9 cellular contexts compared by ENCODE assay signal in genomic region chr12:76621582-76622024, GRCh38.
DNase-seq lines count a peak whose midpoint lies in the region; ATAC-seq and TF ChIP-seq lines count a peak whose summit lies in the region.
"Had no signal": no experiment of that assay in that cellular context is flagged by ENCODE, and none has a peak within 500 bp of the region (broad histone marks: within the 10 kb centered on the region; RNA-seq: fewer than 3 reads in every experiment).

No MANE protein-coding gene starts in this region.

- intact Hi-C loops in Calu3 (cut with micrococcal nuclease; ENCODE audit: unreplicated experiment): loop anchor here (1.0 to 2.0 kb wide), 4 partner anchors 170 to 390 kb away; no protein-coding TSS in a partner anchor
- intact Hi-C loops in naive thymus-derived CD4-positive, alpha-beta T cell (cut with micrococcal nuclease): loop anchor here (1.0 to 10.0 kb wide), 4 partner anchors 63 to 390 kb away; no protein-coding TSS in a partner anchor

- H3K27ac Mint-ChIP-seq in Calu3 (ENCODE audit: unreplicated experiment): no peak overlapping the region
- H3K27ac Mint-ChIP-seq in naive thymus-derived CD4-positive, alpha-beta T cell: peak overlapping the region in 2 of 9 donors; percentile 1 to 44
- H3K27ac Mint-ChIP-seq in stimulated activated naive B cell treated with anti-CD40 and anti-IgM and Interleukin-4, amounts not matched to agents 10 μg/mL and 1 μg/mL and 100 μg/mL, for 72 hours: no peak overlapping the region
- H3K27ac Mint-ChIP-seq: activated naive CD8-positive, alpha-beta T cell had no signal

- H3K4me1 Mint-ChIP-seq in Calu3 (ENCODE audit: low read depth, unreplicated experiment): peaks cover 7% of the 10 kb centered on the region
- peaks cover 0 to 6% (median 5%) of the 10 kb centered on the region in 7 donors for H3K4me1 Mint-ChIP-seq in naive thymus-derived CD4-positive, alpha-beta T cell
- peaks cover 0 to 2% of the 10 kb centered on the region in 2 donors for H3K4me1 Mint-ChIP-seq in stimulated activated naive B cell treated with anti-CD40 and anti-IgM and Interleukin-4, amounts not matched to agents 10 μg/mL and 1 μg/mL and 100 μg/mL, for 72 hours

- H3K4me3 ChIP-seq in NT2/D1 (ENCODE audit: insufficient read length, low read depth) (no peak overlapping the region), epithelial cell of proximal tubule (ENCODE audit: low read depth, low read length) (no peak overlapping the region)
- H3K4me3 ChIP-seq in naive thymus-derived CD4-positive, alpha-beta T cell (ENCODE audit: low read length): no peak overlapping the region

- ATAC-seq in GM21367 (IDR thresholded peaks at IDR 0.05; ENCODE audit: unreplicated experiment): peak; percentile 81
- ATAC-seq in naive thymus-derived CD4-positive, alpha-beta T cell: peak; percentile 95
- ATAC-seq in stimulated activated naive B cell treated with anti-CD40 and anti-IgM and Interleukin-4, amounts not matched to agents 10 μg/mL and 1 μg/mL and 100 μg/mL, for 72 hours (replicated peaks): peak; percentile 72 to 76

- H3K27me3 Mint-ChIP-seq in Calu3 (ENCODE audit: unreplicated experiment): no peaks in the 10 kb centered on the region
- H3K27me3 Mint-ChIP-seq in naive thymus-derived CD4-positive, alpha-beta T cell: peaks cover 0 to 12% (median 3%) of the 10 kb centered on the region in 5 donors
- H3K27me3 Mint-ChIP-seq in stimulated activated naive B cell treated with anti-CD40 and anti-IgM and Interleukin-4, amounts not matched to agents 10 μg/mL and 1 μg/mL and 100 μg/mL, for 72 hours: no peaks in the 10 kb centered on the region
- H3K27me3 Mint-ChIP-seq: activated naive CD8-positive, alpha-beta T cell had no signal

- BruUV-seq in Calu3 (replicated peaks; lab: Mats Ljungman, UMichigan): no TSS peak

- POLR2A ChIA-PET in naive thymus-derived CD4-positive, alpha-beta T cell (lab: Charles Lee): no interaction called here

- H3K27me3 ChIP-seq in NT2/D1 (ENCODE audit: insufficient read depth, insufficient read length): no peaks in the 10 kb centered on the region
- H3K27me3 ChIP-seq in naive thymus-derived CD4-positive, alpha-beta T cell (ENCODE audit: control insufficient read depth in 2 of 2, insufficient read depth in 2 of 2, low read length in 2 of 2): no peaks in the 10 kb centered on the region

- H3K36me3 ChIP-seq in NT2/D1 (ENCODE audit: insufficient read depth, insufficient read length, low read length): no peaks in the 10 kb centered on the region
- H3K36me3 ChIP-seq in naive thymus-derived CD4-positive, alpha-beta T cell (ENCODE audit: control insufficient read depth in 2 of 3, insufficient read depth in 3 of 3, low read length in 3 of 3): no peaks in the 10 kb centered on the region

- H3K27ac ChIP-seq in naive thymus-derived CD4-positive, alpha-beta T cell (ENCODE audit: low read depth, low read length): no peak overlapping the region

- CTCF ChIA-PET in Calu3 (lab: Charles Lee): interaction anchor here (1.3 to 2.1 kb wide), 4 partner anchors 142 to 389 kb away, joined by 3 to 17 read pairs (median 6); no protein-coding TSS in a partner anchor
- CTCF ChIA-PET in naive thymus-derived CD4-positive, alpha-beta T cell (lab: Charles Lee): interaction anchor here (0.8 to 3.5 kb wide), 8 partner anchors 19 to 399 kb away, joined by 3 to 88 read pairs (median 4); no protein-coding TSS in a partner anchor

- TF ChIP-seq CTCF in Calu3 (IDR thresholded peaks at IDR 0.05; ENCODE audit: unreplicated experiment) (peak; percentile 88), epithelial cell of proximal tubule (conservative IDR thresholded peaks at IDR 0.05; ENCODE audit: low read depth, low read length) (peak; percentile 98)

- no peaks in the 10 kb centered on the region for H3K36me3 Mint-ChIP-seq in Calu3 (ENCODE audit: insufficient read depth, unreplicated experiment)
- H3K36me3 Mint-ChIP-seq in naive thymus-derived CD4-positive, alpha-beta T cell: no peaks in the 10 kb centered on the region
- no peaks in the 10 kb centered on the region for H3K36me3 Mint-ChIP-seq in stimulated activated naive B cell treated with anti-CD40 and anti-IgM and Interleukin-4, amounts not matched to agents 10 μg/mL and 1 μg/mL and 100 μg/mL, for 72 hours
- H3K36me3 Mint-ChIP-seq: activated naive CD8-positive, alpha-beta T cell had no signal

- no peak overlapping the region for H3K4me3 Mint-ChIP-seq in Calu3 (ENCODE audit: low read depth, unreplicated experiment)
- no peak overlapping the region for H3K4me3 Mint-ChIP-seq in naive thymus-derived CD4-positive, alpha-beta T cell
- H3K4me3 Mint-ChIP-seq in stimulated activated naive B cell treated with anti-CD40 and anti-IgM and Interleukin-4, amounts not matched to agents 10 μg/mL and 1 μg/mL and 100 μg/mL, for 72 hours: no peak overlapping the region
- H3K4me3 Mint-ChIP-seq: activated naive CD8-positive, alpha-beta T cell had no signal

- H3K4me1 ChIP-seq in NT2/D1 (ENCODE audit: insufficient read depth, insufficient read length): no peaks in the 10 kb centered on the region
- H3K4me1 ChIP-seq in naive thymus-derived CD4-positive, alpha-beta T cell (ENCODE audit: control insufficient read depth in 2 of 2, insufficient read depth in 2 of 2, low read length in 2 of 2): no peaks in the 10 kb centered on the region

- DNase-seq in Calu3 (peak; percentile 76), HuH-7 (ENCODE audit: low spot score) (peak; percentile 56), NT2/D1 (ENCODE audit: low read depth, low spot score) (peak; percentile 65), epithelial cell of proximal tubule (ENCODE audit: low read depth) (no peak)
- DNase-seq in activated CD8-positive, alpha-beta memory T cell treated with anti-CD3 and anti-CD28 coated beads, Interleukin-2, amount 50 U/mL, for 4 hours: peak; percentile 65
- peak; percentile 29 to 76 (median 58) for DNase-seq in naive thymus-derived CD4-positive, alpha-beta T cell
- DNase-seq in stimulated activated naive B cell treated with anti-CD40 and anti-IgM and Interleukin-4, amounts not matched to agents 10 μg/mL and 1 μg/mL and 100 μg/mL, for 72 hours: peak; percentile 13

- no peaks in the 10 kb centered on the region for H3K9me3 ChIP-seq in NT2/D1 (ENCODE audit: insufficient read depth, low read length)
- H3K9me3 ChIP-seq in naive thymus-derived CD4-positive, alpha-beta T cell (ENCODE audit: control insufficient read depth in 2 of 3, low read length in 3 of 3): no peaks in the 10 kb centered on the region

- no peak overlapping the region for H3K9ac ChIP-seq in NT2/D1 (ENCODE audit: insufficient read length, low read depth)

- no peaks in the 10 kb centered on the region for H3K9me3 Mint-ChIP-seq in Calu3 (ENCODE audit: low read depth, unreplicated experiment)
- no peaks in the 10 kb centered on the region for H3K9me3 Mint-ChIP-seq in naive thymus-derived CD4-positive, alpha-beta T cell
- H3K9me3 Mint-ChIP-seq in stimulated activated naive B cell treated with anti-CD40 and anti-IgM and Interleukin-4, amounts not matched to agents 10 μg/mL and 1 μg/mL and 100 μg/mL, for 72 hours: no peaks in the 10 kb centered on the region
